In the genomic region with DNA sequence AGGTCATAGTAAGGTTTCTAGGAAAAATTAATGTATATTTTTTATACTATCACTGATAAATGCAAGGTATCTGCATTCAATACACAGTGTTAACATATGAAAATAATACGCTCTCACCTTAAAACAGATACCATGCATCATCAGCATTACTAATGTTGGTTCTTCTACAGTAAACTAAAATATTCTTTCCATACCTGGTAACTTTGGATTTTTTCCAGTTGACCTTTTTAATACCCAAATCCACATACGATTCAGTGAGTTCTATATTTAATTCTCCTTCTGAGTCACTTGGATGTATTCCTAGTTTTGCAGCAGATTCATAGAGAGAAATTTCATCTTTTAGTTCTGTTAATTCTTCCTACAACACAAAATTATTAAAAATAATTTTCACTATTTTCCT, we compare ENCODE assay signal across 24 cellular contexts. TPM values are rescaled to one million over a fixed set of nuclear protein-coding genes. Genes with fewer than 3 reads are reported as not detected.
DNase-seq lines count a peak whose midpoint lies in the region; ATAC-seq and TF ChIP-seq lines count a peak whose summit lies in the region.
"Had no signal": no experiment of that assay in that cellular context is flagged by ENCODE, and none has a peak within 500 bp of the region (broad histone marks: within the 10 kb centered on the region; RNA-seq: fewer than 3 reads in every experiment).

No MANE protein-coding gene starts in this region.

- H4K20me1 ChIP-seq in GM23248 (ENCODE audit: insufficient read depth), result no peaks in the 10 kb centered on the region
- no peaks in the 10 kb centered on the region for H4K20me1 ChIP-seq in PC-3 (ENCODE audit: low read length)
- H4K20me1 ChIP-seq: BLaER1 had no signal

- no peaks in the 10 kb centered on the region for H3K9me2 ChIP-seq in GM23248 (ENCODE audit: insufficient read depth)
- H3K9me2 ChIP-seq in PC-3 (replicated peaks; ENCODE audit: low read length), result no peaks in the 10 kb centered on the region

- intact Hi-C loops in PC-3 (cut with micrococcal nuclease) (loop anchor here (2.0 kb wide), 1 partner anchor 16 kb away; no protein-coding TSS in a partner anchor), A673 (cut with micrococcal nuclease; ENCODE audit: unreplicated experiment) (no loop called here)

- no peak overlapping the region for H3K4me3 ChIP-seq in GM23248
- no peak overlapping the region for H3K4me3 ChIP-seq in PC-3 (ENCODE audit: low read length)
- no peak overlapping the region for H3K4me3 ChIP-seq in A673 (ENCODE audit: low read depth, low read length, poor library complexity, severe bottlenecking)
- H3K4me3 ChIP-seq: A549, BLaER1, GM12878 had no signal

- no peaks in the 10 kb centered on the region for H3K9me3 ChIP-seq in GM23248 (ENCODE audit: low read depth)
- no peaks in the 10 kb centered on the region for H3K9me3 ChIP-seq in PC-3 (ENCODE audit: low read length)
- H3K9me3 ChIP-seq in A673 (ENCODE audit: low read depth, low read length, poor library complexity, severe bottlenecking), result no peaks in the 10 kb centered on the region
- H3K9me3 ChIP-seq: A549, BE2C, BLaER1 had no signal

- H3F3A ChIP-seq in GM23248 (ENCODE audit: insufficient read depth) (no peaks in the 10 kb centered on the region), PC-3 (ENCODE audit: low read length, unreplicated experiment) (no peaks in the 10 kb centered on the region)

- H3K36me3 ChIP-seq in GM23248 (ENCODE audit: low read depth) (peaks cover 6% of the 10 kb centered on the region), PC-3 (ENCODE audit: low read depth, low read length) (peaks cover 25% of the 10 kb centered on the region), A673 (ENCODE audit: insufficient read depth, low read length, poor library complexity, severe bottlenecking) (peaks cover 47% of the 10 kb centered on the region)

- no peak for TF ChIP-seq CTCF in 22Rv1 (IDR thresholded peaks at IDR 0.05)
- no peak for TF ChIP-seq CTCF in PC-3 (conservative IDR thresholded peaks at IDR 0.05; ENCODE audit: low read depth, low read length)
- TF ChIP-seq CTCF in A673 (conservative IDR thresholded peaks at IDR 0.05; ENCODE audit: low read depth, low read length), result no peak

- ATAC-seq in PC-3, result peak; percentile 61
- ATAC-seq: A549, GM12878 had no signal

- H3K4me2 ChIP-seq in GM23248 (ENCODE audit: unreplicated experiment), result no peak overlapping the region
- H3K4me2 ChIP-seq in PC-3 (ENCODE audit: low read length), result peak overlapping the region; percentile 57
- H3K4me2 ChIP-seq: A549, BLaER1 had no signal

- H3K4me1 ChIP-seq in GM23248 (ENCODE audit: insufficient read depth) (peaks cover 11% of the 10 kb centered on the region; the same call in 1 of the 2 replicates), PC-3 (ENCODE audit: insufficient read depth, low read length) (peaks cover 25% of the 10 kb centered on the region), A673 (ENCODE audit: insufficient read depth, low read length, poor library complexity, severe bottlenecking) (peaks cover 7% of the 10 kb centered on the region)
- H3K4me1 ChIP-seq: A549, BE2C, BLaER1 had no signal

- 55% methylated on average over 2 of the region's 2 CpGs for WGBS in GM23248 (ENCODE audit: low coverage in 1 of 2, low lambda C conversion rate in 2 of 2, missing lambda C conversion rate in 2 of 2), 2 experiments

- H3K27me3 ChIP-seq in GM23248 (replicated peaks; ENCODE audit: insufficient read depth) (no peaks in the 10 kb centered on the region), PC-3 (ENCODE audit: low read length) (no peaks in the 10 kb centered on the region), A673 (replicated peaks; ENCODE audit: insufficient read depth, low read depth, low read length, poor library complexity) (no peaks in the 10 kb centered on the region)
- H3K27me3 ChIP-seq: BE2C, BLaER1 had no signal

- no TSS peak for BruUV-seq in PC-3 (replicated peaks; lab: Mats Ljungman, UMichigan)
- BruUV-seq in A673 (replicated peaks; lab: Mats Ljungman, UMichigan), result no TSS peak

- H3K79me2 ChIP-seq in GM23248 (ENCODE audit: insufficient read depth) (no peaks in the 10 kb centered on the region), PC-3 (ENCODE audit: low read length) (no peaks in the 10 kb centered on the region)

- H3K27ac ChIP-seq in 22Rv1, result 0 out of 2 replicates have a peak overlapping the region, but pooled peaks have one; percentile 14
- no peak overlapping the region for H3K27ac ChIP-seq in GM23248
- peak overlapping the region; percentile 92 for H3K27ac ChIP-seq in PC-3 (ENCODE audit: low read length)
- H3K27ac ChIP-seq in A673 (ENCODE audit: low read depth, low read length, poor library complexity, severe bottlenecking), result no peak overlapping the region
- H3K27ac ChIP-seq: A549, BLaER1 had no signal

- POLR2A ChIA-PET in PC-3 (lab: Charles Lee; ENCODE audit: unreplicated experiment), result no interaction called here
- POLR2A ChIA-PET in A673 (lab: Charles Lee; ENCODE audit: low non-redundant PET), result no interaction called here

- in situ Hi-C loops in GM23248 (cut with MboI), result no loop called here

- CTCF ChIA-PET in PC-3 (lab: Charles Lee), result no interaction called here
- CTCF ChIA-PET in A673 (lab: Charles Lee), result no interaction called here

- DNase-seq in GM23248, result peak; percentile 28
- DNase-seq in PC-3, result peak; percentile 77
- peak; percentile 37 for DNase-seq in iris pigment epithelial cell (ENCODE audit: low read depth)
- no peak for DNase-seq in KG1 (lab: John Stamatoyannopoulos, UW)
- DNase-seq in stimulated activated CD4-positive, alpha-beta T cell treated with anti-CD3 and anti-CD28 coated beads, Interleukin-2, amount 100 ng/mL, for 24 hours, result no peak
- no peak for DNase-seq in A673 (ENCODE audit: low spot score)
- DNase-seq: ACHN; BE2C; C1 segment of cervical spinal cord; CD4-positive, alpha-beta memory T cell; CD4-positive, CD25-positive, alpha-beta regulatory T cell; CD8-positive, alpha-beta memory T cell; COR-L47; DMS 273 treated with DMSO at 0.1 percent for 48 hours; DMS153; DMS53; DMS79; DND-41; EL; GDM1 had no signal

- no peak overlapping the region for H3K9ac ChIP-seq in GM23248
- peak overlapping the region; percentile 61 for H3K9ac ChIP-seq in PC-3 (ENCODE audit: low read length)
- H3K9ac ChIP-seq: BLaER1 had no signal

- no peak overlapping the region for H2AFZ ChIP-seq in GM23248
- H2AFZ ChIP-seq in PC-3 (ENCODE audit: low read length), result no peak overlapping the region

RNA-seq across cellular contexts. Expression of gene CEP152, which starts 29.9 kb away (rescaled TPM):
- 1.8 and 2.3 TPM in 2 replicates for total RNA-seq in GM23248 (2014; rRNA removed; shearing (Covaris generic))
- polyA plus RNA-seq in GM23248 (2016; fragmentation: Nextera tagmentation; extraction: Ambion mirVana), result 3.6 and 3.9 TPM in 2 replicates
- total RNA-seq in PC-3 (2014; rRNA removed), result 7.5 and 8.2 TPM in 2 replicates
- 31.6 and 33.7 TPM in 2 replicates for total RNA-seq in A673 (2021)

Comparison
In these comparisons a context has a peak if more than half of its experiments do, and no peak if none do; other contexts are left out.
1. H3K27ac ChIP-seq: peak in 22Rv1 (single experiment) and PC-3 (single experiment); none in GM23248 (single experiment) and A673 (single experiment).
2. DNase-seq: peak in GM23248 (single experiment), PC-3 (single experiment) and iris pigment epithelial cell (single experiment); none in KG1 (single experiment), stimulated activated CD4-positive, alpha-beta T cell treated with anti-CD3 and anti-CD28 coated beads, Interleukin-2, amount 100 ng/mL, for 24 hours (0 of 2) and A673 (single experiment).